Comparison of ENCODE assay signal across 8 cellular contexts in genomic region chr20:41693136-41693979, GRCh38.
DNase-seq lines count a peak whose midpoint lies in the region; ATAC-seq and TF ChIP-seq lines count a peak whose summit lies in the region.

No MANE protein-coding gene starts in this region.

- H3K27me3 ChIP-seq in right atrium auricular region (no peaks in the 10 kb centered on the region), prostate gland (replicated peaks; ENCODE audit: insufficient read depth) (no peaks in the 10 kb centered on the region)

- H3K4me1 ChIP-seq in right atrium auricular region (peaks cover 0 to 6% of the 10 kb centered on the region in 2 donors), prostate gland (replicated peaks) (no peaks in the 10 kb centered on the region), urinary bladder (ENCODE audit: insufficient read depth) (no peaks in the 10 kb centered on the region)

- under 1% methylated on average over 33 of the region's 33 CpGs for WGBS in prostate gland
- WGBS in urinary bladder = under 1% methylated on average over 33 of the region's 33 CpGs

- intact Hi-C loops in prostate gland (cut with DNase I) = no loop called here

- peak overlapping the region; percentile 54 for H3K4me3 ChIP-seq in GM12875 (ENCODE audit: low read depth, low read length)
- H3K4me3 ChIP-seq in right atrium auricular region = peak overlapping the region; percentile 60 to 77
- H3K4me3 ChIP-seq in prostate gland = peak overlapping the region; percentile 61 to 71
- H3K4me3 ChIP-seq in urinary bladder (ENCODE audit: low read depth, low read length) = peak overlapping the region; percentile 61

- peak overlapping the region; percentile 87 to 91 for H3K27ac ChIP-seq in right atrium auricular region
- H3K27ac ChIP-seq in prostate gland = peak overlapping the region; percentile 82 to 90
- peak overlapping the region; percentile 81 for H3K27ac ChIP-seq in urinary bladder (ENCODE audit: low read depth)

- TF ChIP-seq POLR2A in prostate gland (IDR thresholded peaks at IDR 0.05) = peak; percentile 17

- no peak for TF ChIP-seq CTCF in GM12875 (IDR thresholded peaks at IDR 0.05; ENCODE audit: borderline replicate concordance, insufficient read depth, low read depth, low read length)
- peak; percentile 26 to 61 for TF ChIP-seq CTCF in right atrium auricular region (IDR thresholded peaks at IDR 0.05)
- peak in 3 of 4 experiments; percentile 41 to 49 (median 49) for TF ChIP-seq CTCF in prostate gland (IDR thresholded peaks at IDR 0.05)

- H3K36me3 ChIP-seq in right atrium auricular region (no peaks in the 10 kb centered on the region), prostate gland (no peaks in the 10 kb centered on the region), urinary bladder (ENCODE audit: insufficient read depth) (no peaks in the 10 kb centered on the region)

- no peaks in the 10 kb centered on the region for H3K9me3 ChIP-seq in right atrium auricular region
- H3K9me3 ChIP-seq in prostate gland = no peaks in the 10 kb centered on the region

- DNase-seq in NCI-H1417 (lab: John Stamatoyannopoulos, UW) (peak; percentile 92 to 99 (median 94)), SW480 (ENCODE audit: low spot score) (peak; percentile 99), amniotic stem cell (lab: John Stamatoyannopoulos, UW) (peak; percentile 71), right atrium auricular region (ENCODE audit: low spot score) (peak; percentile 90), prostate gland (ENCODE audit: low spot score) (peak; percentile 78)

- peak; percentile 83 for ATAC-seq in HG02759 (IDR thresholded peaks at IDR 0.05; ENCODE audit: unreplicated experiment)

Comparison
In these comparisons a context has a peak if more than half of its experiments do, and no peak if none do; other contexts are left out.
1. Peak in every context shown above with its lines: DNase-seq, ATAC-seq, H3K4me3 ChIP-seq and H3K27ac ChIP-seq.